Comparison of ENCODE assay signal across 23 cellular contexts in the genomic region with DNA sequence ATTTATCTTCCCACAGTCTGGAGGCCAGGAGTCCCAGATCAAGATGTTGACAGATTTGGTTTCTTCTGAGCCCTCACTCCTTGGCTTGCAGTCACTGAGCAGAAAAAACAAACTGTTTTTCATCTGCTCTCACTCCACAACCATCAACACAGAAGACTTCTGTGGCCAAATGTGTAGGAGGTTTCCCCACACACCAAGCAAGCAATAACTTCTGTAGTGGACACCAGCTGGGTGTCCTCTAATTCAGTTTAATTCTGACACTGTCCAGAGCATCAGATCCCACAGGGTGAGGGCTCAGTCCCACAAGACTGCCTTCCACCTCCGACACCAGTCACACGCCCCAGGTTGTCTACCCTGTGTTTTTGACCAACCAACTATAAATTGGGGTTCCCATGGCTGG.
A peak's percentile ranks its signal among the peaks of the same experiment; 100 is the strongest.
DNase-seq lines count a peak whose midpoint lies in the region; ATAC-seq, FAIRE-seq and TF ChIP-seq lines count a peak whose summit lies in the region.
"Had no signal": no experiment of that assay in that cellular context is flagged by ENCODE, and none has a peak within 500 bp of the region (broad histone marks: within the 10 kb centered on the region; RNA-seq: fewer than 3 reads in every experiment).

No MANE protein-coding gene starts in this region.

- H3K4me3 ChIP-seq in AG04450 (ENCODE audit: low read depth, low read length) = no peak overlapping the region
- no peak overlapping the region for H3K4me3 ChIP-seq in astrocyte (ENCODE audit: insufficient read depth, low read depth, low read length)
- H3K4me3 ChIP-seq in fibroblast of the aortic adventitia (ENCODE audit: low read depth, low read length) = no peak overlapping the region
- H3K4me3 ChIP-seq in trophoblast cell (ENCODE audit: low read depth, low read length) = no peak overlapping the region
- H3K4me3 ChIP-seq: suprapubic skin had no signal

- no peak overlapping the region for H4K91ac ChIP-seq in trophoblast cell (ENCODE audit: low read depth, low read length)

- H3K9me3 Mint-ChIP-seq in astrocyte (ENCODE audit: unreplicated experiment) (peaks cover 5% of the 10 kb centered on the region), immature natural killer cell (no peaks in the 10 kb centered on the region)
- H3K9me3 Mint-ChIP-seq: activated naive CD4-positive, alpha-beta T cell treated with anti-CD3 and anti-CD28 coated beads for 36 hours; activated T-cell treated with anti-CD3 and anti-CD28 coated beads, Interleukin-2, amount 50 U/mL, for 24 hours; endodermal cell; natural killer cell had no signal

- no peaks in the 10 kb centered on the region for H4K20me1 ChIP-seq in astrocyte (ENCODE audit: insufficient read depth, low read length)

- no peak overlapping the region for H3K4ac ChIP-seq in trophoblast cell (ENCODE audit: low read depth, low read length)

- H3K27me3 Mint-ChIP-seq in astrocyte (ENCODE audit: low read depth, unreplicated experiment) (no peaks in the 10 kb centered on the region), immature natural killer cell (ENCODE audit: low read depth in 3 of 3) (peaks cover 0 to 2% (median 2%) of the 10 kb centered on the region in 3 donors)
- H3K27me3 Mint-ChIP-seq: activated T-cell treated with anti-CD3 and anti-CD28 coated beads, Interleukin-2, amount 50 U/mL, for 24 hours had no signal

- H3K79me2 ChIP-seq in astrocyte (ENCODE audit: insufficient read depth, low read length) (peaks cover 6% of the 10 kb centered on the region), trophoblast cell (ENCODE audit: control insufficient read depth, insufficient read depth, low read length, poor library complexity) (no peaks in the 10 kb centered on the region)

- H3K27me3 ChIP-seq in AG04450 (ENCODE audit: control insufficient read depth, insufficient read depth, low read length) (no peaks in the 10 kb centered on the region), astrocyte (ENCODE audit: insufficient read depth, low read length) (no peaks in the 10 kb centered on the region), trophoblast cell (ENCODE audit: insufficient read depth, low read length) (no peaks in the 10 kb centered on the region)
- H3K27me3 ChIP-seq: suprapubic skin had no signal

- peak overlapping the region; percentile 83 for H3K27ac ChIP-seq in AG04450 (ENCODE audit: low read depth, low read length)
- peak overlapping the region; percentile 72 for H3K27ac ChIP-seq in astrocyte (ENCODE audit: low read depth, low read length)
- H3K27ac ChIP-seq in trophoblast cell (ENCODE audit: low read depth, low read length) = no peak overlapping the region
- H3K27ac ChIP-seq: suprapubic skin had no signal

- no peak for TF ChIP-seq CTCF in AG04450 (IDR thresholded peaks at IDR 0.05; ENCODE audit: low read depth, low read length)
- TF ChIP-seq CTCF in astrocyte (IDR thresholded peaks at IDR 0.05; ENCODE audit: insufficient read depth, low read depth, low read length) = no peak
- no peak for TF ChIP-seq CTCF in fibroblast of the aortic adventitia (IDR thresholded peaks at IDR 0.05; ENCODE audit: insufficient read depth, low read length)

- WGBS in trophoblast cell (ENCODE audit: extremely low coverage, insufficient coverage, insufficient read length) = no CpG with 5 or more reads among the region's 2 CpGs

- no peak for TF ChIP-seq POLR2A in GM12891 (IDR thresholded peaks at IDR 0.05; ENCODE audit: low read depth, low read length)

- H2AFZ ChIP-seq in astrocyte (ENCODE audit: low read depth, low read length) (no peak overlapping the region), trophoblast cell (ENCODE audit: insufficient read depth, low read length, poor library complexity) (no peak overlapping the region)

- H3K27ac Mint-ChIP-seq in astrocyte (ENCODE audit: unreplicated experiment) (peak overlapping the region; percentile 56), immature natural killer cell (peak overlapping the region in 2 of 6 donors; percentile 9 to 68)
- H3K27ac Mint-ChIP-seq: activated naive CD4-positive, alpha-beta T cell treated with anti-CD3 and anti-CD28 coated beads for 36 hours; activated T-cell treated with anti-CD3 and anti-CD28 coated beads, Interleukin-2, amount 50 U/mL, for 24 hours; endodermal cell had no signal

- no peak overlapping the region for H4K12ac ChIP-seq in trophoblast cell (ENCODE audit: low read depth, low read length)

- peaks cover 32% of the 10 kb centered on the region for H3K4me1 ChIP-seq in astrocyte (ENCODE audit: insufficient read depth, low read length)
- H3K4me1 ChIP-seq in trophoblast cell (ENCODE audit: control insufficient read depth in 1 of 2, insufficient read depth in 2 of 2, low read length in 2 of 2) = peaks cover 2 to 12% of the 10 kb centered on the region in 2 experiments

- no peak overlapping the region for H4K8ac ChIP-seq in trophoblast cell (ENCODE audit: low read depth, low read length)

- CTCF ChIA-PET in AG04450 (lab: Charles Lee) = interaction anchor here (1.0 kb wide), 1 partner anchor 70 kb away, joined by 3 read pairs; no protein-coding TSS in a partner anchor

- H3K4me2 ChIP-seq in astrocyte (ENCODE audit: low read length) = no peak overlapping the region
- H3K4me2 ChIP-seq in trophoblast cell (ENCODE audit: low read length) = no peak overlapping the region

- no peak overlapping the region for H3K14ac ChIP-seq in trophoblast cell (ENCODE audit: low read length)

- no peak overlapping the region for H2BK120ac ChIP-seq in trophoblast cell (ENCODE audit: insufficient read depth, low read length, poor library complexity)

- POLR2A ChIA-PET in AG04450 (lab: Yijun Ruan, JAX) = interaction anchor here (1.4 to 1.8 kb wide), 2 partner anchors 14 to 121 kb away, joined by 4 to 6 read pairs; no protein-coding TSS in a partner anchor

- peaks cover 2% of the 10 kb centered on the region for H3K79me1 ChIP-seq in trophoblast cell (ENCODE audit: low read length)

- H3K9me3 ChIP-seq in AG04450 (ENCODE audit: control insufficient read depth, insufficient read depth, low read length) (no peaks in the 10 kb centered on the region), astrocyte (ENCODE audit: insufficient read depth, low read depth, low read length) (no peaks in the 10 kb centered on the region), trophoblast cell (ENCODE audit: insufficient read depth, low read depth, low read length) (peaks cover 2% of the 10 kb centered on the region)
- H3K9me3 ChIP-seq: suprapubic skin had no signal

- ATAC-seq in GM21528 (IDR thresholded peaks at IDR 0.05; ENCODE audit: low FRiP score, unreplicated experiment) = no peak
- no peak for ATAC-seq in GM19397 (IDR thresholded peaks at IDR 0.05; ENCODE audit: unreplicated experiment)
- ATAC-seq: natural killer cell had no signal

- H3K4me3 Mint-ChIP-seq in astrocyte (ENCODE audit: unreplicated experiment) = peak overlapping the region; percentile 22
- no peak overlapping the region for H3K4me3 Mint-ChIP-seq in immature natural killer cell
- H3K4me3 Mint-ChIP-seq: activated naive CD4-positive, alpha-beta T cell treated with anti-CD3 and anti-CD28 coated beads for 36 hours; activated T-cell treated with anti-CD3 and anti-CD28 coated beads, Interleukin-2, amount 50 U/mL, for 24 hours; CD14-positive monocyte; endodermal cell; natural killer cell had no signal

- no peak overlapping the region for H2BK5ac ChIP-seq in trophoblast cell (ENCODE audit: low read depth, low read length, poor library complexity)

- H3K23ac ChIP-seq in trophoblast cell (ENCODE audit: low read length) = no peak overlapping the region

- DNase-seq in AG04450 (ENCODE audit: low read depth, low spot score) (peak; percentile 30), astrocyte (ENCODE audit: low read depth) (peak; percentile 50), fibroblast of the aortic adventitia (ENCODE audit: low read depth) (peak; percentile 57), trophoblast cell (no peak), GM12891 (ENCODE audit: insufficient read length, low spot score) (no peak), immature natural killer cell (no peak)
- DNase-seq: ACHN; activated naive CD4-positive, alpha-beta T cell treated with anti-CD3 and anti-CD28 coated beads for 36 hours; activated T-cell treated with anti-CD3 and anti-CD28 coated beads, Interleukin-2, amount 50 U/mL, for 24 hours; aorta; endodermal cell; hippocampal formation; natural killer cell; NCI-H1417; NCI-H2107; NCI-H524 treated with DMSO at 0.1 percent for 48 hours; posterior cingulate gyrus; RPMI8226; stimulated activated CD8-positive, alpha-beta memory T cell treated with anti-CD3 and anti-CD28 coated beads, Interleukin-4, amount 100 ng/mL, for 48 hours had no signal

- no peak overlapping the region for H3K9ac ChIP-seq in astrocyte (ENCODE audit: low read length)
- no peak overlapping the region for H3K9ac ChIP-seq in trophoblast cell (ENCODE audit: low read length)

- H3K36me3 Mint-ChIP-seq in astrocyte (ENCODE audit: low read depth, unreplicated experiment) = peaks cover 29% of the 10 kb centered on the region
- H3K36me3 Mint-ChIP-seq in immature natural killer cell = peaks cover 6 to 12% (median 11%) of the 10 kb centered on the region in 3 donors
- H3K36me3 Mint-ChIP-seq: natural killer cell had no signal

- no peak for FAIRE-seq in astrocyte (lab: Jason Lieb, UNC)
- FAIRE-seq in GM12891 (lab: Jason Lieb, UNC) = no peak

- no peak overlapping the region for H2BK12ac ChIP-seq in trophoblast cell (ENCODE audit: low read length)

- H3K4me1 Mint-ChIP-seq in astrocyte (ENCODE audit: low read depth, unreplicated experiment) (peaks cover 46% of the 10 kb centered on the region), immature natural killer cell (peaks cover 23 to 31% of the 10 kb centered on the region in 2 donors)

- no peaks in the 10 kb centered on the region for H3K36me3 ChIP-seq in astrocyte (ENCODE audit: insufficient read depth, low read length)
- peaks cover 0 to 2% of the 10 kb centered on the region in 2 experiments for H3K36me3 ChIP-seq in trophoblast cell (ENCODE audit: control insufficient read depth in 1 of 2, insufficient read depth in 2 of 2, low read length in 2 of 2)
- H3K36me3 ChIP-seq: suprapubic skin had no signal

- peak overlapping the region; percentile 48 for H2AK5ac ChIP-seq in trophoblast cell (ENCODE audit: low read length)

- H3K18ac ChIP-seq in trophoblast cell (ENCODE audit: low read length) = no peak overlapping the region

TF ChIP-seq in GM12891, 5 proteins besides CTCF, POLR2A, EP300 and RAD21:
- no peak for TF ChIP-seq POLR2AphosphoS5 (IDR thresholded peaks at IDR 0.05; ENCODE audit: low read depth, low read length)

Comparison
In these comparisons a context has a peak if more than half of its experiments do, and no peak if none do; other contexts are left out.
1. DNase-seq: peak in AG04450 (single experiment), astrocyte (single experiment) and fibroblast of the aortic adventitia (single experiment); none in trophoblast cell (0 of 2), GM12891 (single experiment) and immature natural killer cell (0 of 3).